Comparison of ENCODE assay signal across 8 cellular contexts in the genomic region with DNA sequence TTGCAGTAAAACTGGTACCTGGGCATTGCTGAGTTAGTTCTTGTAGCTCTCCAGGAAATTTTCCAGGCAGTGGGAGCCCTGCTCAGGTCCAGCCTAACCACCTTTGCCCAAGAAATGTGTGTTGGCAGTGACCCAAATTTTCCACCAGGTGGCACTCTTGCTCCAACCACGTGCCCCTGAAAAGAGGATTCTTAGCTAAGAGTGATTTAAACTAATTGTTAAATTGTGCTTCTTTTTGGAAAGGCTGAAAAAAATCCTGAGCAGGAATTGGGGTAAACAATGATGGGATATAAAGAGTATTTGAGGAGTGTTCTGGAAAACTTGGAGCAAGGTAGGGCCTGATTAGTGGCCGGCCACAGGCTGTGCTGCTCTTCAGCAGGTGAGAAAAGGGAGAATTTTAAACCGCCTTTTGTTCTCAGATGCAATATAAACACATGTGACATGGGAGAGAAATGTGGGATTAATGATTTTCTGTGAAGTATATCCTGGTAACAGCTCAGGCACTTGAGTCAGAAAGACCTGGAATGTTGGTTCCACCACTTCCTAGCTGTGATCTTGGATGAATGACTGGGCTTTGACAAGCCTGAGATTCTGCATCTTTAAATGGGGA.
DNase-seq lines count a peak whose midpoint lies in the region; ATAC-seq and TF ChIP-seq lines count a peak whose summit lies in the region.

No MANE protein-coding gene starts in this region.

- H3K27me3 ChIP-seq in HAP-1 (ENCODE audit: low read depth) (peaks cover 5% of the 10 kb centered on the region; the same call in 1 of the 2 replicates), lower lobe of right lung (ENCODE audit: low read depth) (no peaks in the 10 kb centered on the region)

- H3K36me3 ChIP-seq in HAP-1 (replicated peaks), result no peaks in the 10 kb centered on the region
- H3K36me3 ChIP-seq in lower lobe of right lung, result no peaks in the 10 kb centered on the region

- H3K4me1 ChIP-seq in HAP-1, result no peaks in the 10 kb centered on the region
- H3K4me1 ChIP-seq in lower lobe of right lung, result peaks cover 46% of the 10 kb centered on the region

- TF ChIP-seq POLR2A in GM18505 (IDR thresholded peaks at IDR 0.05; ENCODE audit: borderline replicate concordance, extremely low read depth, insufficient read depth, insufficient read length), result no peak

- intact Hi-C loops in lower lobe of right lung (cut with DNase I), result no loop called here

- POLR2A ChIA-PET in activated CD4-positive, alpha-beta memory T cell treated with anti-CD3 and anti-CD28 coated beads, Interleukin-2, amount 10 ng/mL, durations not matched to agents 7 days and 5 days (lab: Charles Lee), result interaction anchor here (0.7 to 6.7 kb wide), 10 partner anchors 47 to 551 kb away, joined by 3 to 65 read pairs (median 3); no protein-coding TSS in a partner anchor

- peaks cover 42% of the 10 kb centered on the region for H3K27me3 Mint-ChIP-seq in activated CD4-positive, alpha-beta memory T cell treated with anti-CD3 and anti-CD28 coated beads, Interleukin-2, amount 10 ng/mL, durations not matched to agents 7 days and 5 days

- in situ Hi-C loops in HAP-1 (cut with MboI; ENCODE audit: low sequenced_read_pairs), result loop anchor here (5.0 kb wide), 1 partner anchor 553 kb away; no protein-coding TSS in a partner anchor

- no peaks in the 10 kb centered on the region for H3K9me3 Mint-ChIP-seq in activated CD4-positive, alpha-beta memory T cell treated with anti-CD3 and anti-CD28 coated beads, Interleukin-2, amount 10 ng/mL, durations not matched to agents 7 days and 5 days

- no peak overlapping the region for H3K27ac Mint-ChIP-seq in activated CD4-positive, alpha-beta memory T cell treated with anti-CD3 and anti-CD28 coated beads, Interleukin-2, amount 10 ng/mL, durations not matched to agents 7 days and 5 days

- H3K9me3 ChIP-seq in HAP-1 (no peaks in the 10 kb centered on the region), lower lobe of right lung (no peaks in the 10 kb centered on the region)

- no peak overlapping the region for H3K27ac ChIP-seq in lower lobe of right lung

- no peaks in the 10 kb centered on the region for H3K36me3 Mint-ChIP-seq in activated CD4-positive, alpha-beta memory T cell treated with anti-CD3 and anti-CD28 coated beads, Interleukin-2, amount 10 ng/mL, durations not matched to agents 7 days and 5 days (ENCODE audit: low read depth)

- H3K4me1 Mint-ChIP-seq in activated CD4-positive, alpha-beta memory T cell treated with anti-CD3 and anti-CD28 coated beads, Interleukin-2, amount 10 ng/mL, durations not matched to agents 7 days and 5 days, result peaks cover 38% of the 10 kb centered on the region

- peak; percentile 54 for DNase-seq in COR-L47 (lab: John Stamatoyannopoulos, UW)
- DNase-seq in HAP-1 (ENCODE audit: low spot score in 2 of 2), result peak; percentile 50 to 72
- peak; percentile 23 for DNase-seq in NCI-H510A (lab: John Stamatoyannopoulos, UW)
- DNase-seq in activated CD4-positive, alpha-beta memory T cell treated with anti-CD3 and anti-CD28 coated beads, Interleukin-2, amount 10 ng/mL, durations not matched to agents 7 days and 5 days, result peak; percentile 76
- peak; percentile 83 for DNase-seq in ecto neural progenitor cell (ENCODE audit: low spot score)
- DNase-seq in lower lobe of right lung, result peak; percentile 62
- DNase-seq in stimulated activated CD4-positive, alpha-beta T cell treated with anti-CD3 and anti-CD28 coated beads, TNF-alpha, amount 100 ng/mL, for 48 hours (ENCODE audit: low read depth in 3 of 3), result peak; percentile 49 to 59 (median 53)

- peak; percentile 96 for TF ChIP-seq CTCF in lower lobe of right lung (IDR thresholded peaks at IDR 0.05)

- H3K4me3 Mint-ChIP-seq in activated CD4-positive, alpha-beta memory T cell treated with anti-CD3 and anti-CD28 coated beads, Interleukin-2, amount 10 ng/mL, durations not matched to agents 7 days and 5 days, result no peak overlapping the region

- CTCF ChIA-PET in activated CD4-positive, alpha-beta memory T cell treated with anti-CD3 and anti-CD28 coated beads, Interleukin-2, amount 10 ng/mL, durations not matched to agents 7 days and 5 days (lab: Charles Lee), result interaction anchor here (0.6 to 8.6 kb wide), 54 partner anchors 11 to 690 kb away, joined by 3 to 98 read pairs (median 4); partner anchors contain the start of gene TLR10

- peak; percentile 71 to 76 for ATAC-seq in lower lobe of right lung
- no peak for ATAC-seq in GM18505 (IDR thresholded peaks at IDR 0.05; ENCODE audit: unreplicated experiment)

- H3K4me3 ChIP-seq in HAP-1 (no peak overlapping the region), lower lobe of right lung (no peak overlapping the region)

Comparison
In these comparisons a context has a peak if more than half of its experiments do, and no peak if none do; other contexts are left out.
1. DNase-seq: peak in every context shown above with its lines; median percentile 83 in ecto neural progenitor cell; 76 in activated CD4-positive, alpha-beta memory T cell treated with anti-CD3 and anti-CD28 coated beads, Interleukin-2, amount 10 ng/mL, durations not matched to agents 7 days and 5 days; 62 in lower lobe of right lung; 61 in HAP-1; 54 in COR-L47; 53 in stimulated activated CD4-positive, alpha-beta T cell treated with anti-CD3 and anti-CD28 coated beads, TNF-alpha, amount 100 ng/mL, for 48 hours; 23 in NCI-H510A.